ENCODE assay signal across 11 cellular contexts in the genomic region with DNA sequence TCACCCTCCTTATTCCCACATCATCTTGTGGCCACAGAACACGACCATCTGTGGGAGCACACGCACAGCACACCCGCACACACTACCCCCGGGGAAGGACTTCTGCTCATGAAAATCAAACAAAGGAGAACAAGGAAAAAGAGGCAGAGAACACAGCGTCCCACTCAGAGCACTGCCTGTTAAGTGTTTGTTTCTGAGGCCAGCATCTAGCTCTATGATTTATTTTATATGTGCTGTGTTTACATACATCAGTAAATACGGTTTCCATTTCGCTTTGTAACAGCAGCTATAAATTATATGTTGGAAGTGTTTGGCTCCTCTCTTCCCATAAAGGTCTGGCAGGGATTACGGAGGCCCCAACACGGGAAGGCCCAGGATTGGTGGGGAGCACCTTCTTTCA.
"Had no signal": no experiment of that assay in that cellular context is flagged by ENCODE, and none has a peak within 500 bp of the region (broad histone marks: within the 10 kb centered on the region; RNA-seq: fewer than 3 reads in every experiment).

No MANE protein-coding gene starts in this region.

- H3K27me3 ChIP-seq: dorsolateral prefrontal cortex, gastroesophageal sphincter, heart right ventricle had no signal

- H2AFZ ChIP-seq: parathyroid adenoma had no signal

- H3K79me2 ChIP-seq: parathyroid adenoma had no signal

- H3K36me3 ChIP-seq: heart right ventricle had no signal

- H3K4me3 ChIP-seq: dorsolateral prefrontal cortex, gastroesophageal sphincter, heart right ventricle had no signal

- DNase-seq: activated CD4-positive, alpha-beta T cell treated with anti-CD3 and anti-CD28 coated beads for 4 hours; activated CD8-positive, alpha-beta memory T cell treated with anti-CD3 and anti-CD28 coated beads, Interleukin-2, amount 50 U/mL, for 48 hours; activated gamma-delta T cell treated with Interleukin-2 at 50 U/mL for 16 hours; amniotic stem cell; dorsolateral prefrontal cortex; erythroblast; heart right ventricle; stimulated activated CD4-positive, alpha-beta T cell treated with anti-CD3 and anti-CD28 coated beads, Interleukin-1b, Interleukin-23, amount 100 ng/mL, for 48 hours; stimulated activated naive CD8-positive, alpha-beta T cell treated with anti-CD3 and anti-CD28 coated beads, Interleukin-15, amount 100 ng/mL, for 72 hours had no signal

- H3K9me3 ChIP-seq: gastroesophageal sphincter, heart right ventricle had no signal

- H3K4me1 ChIP-seq: gastroesophageal sphincter, heart right ventricle, parathyroid adenoma had no signal

- H3K27ac ChIP-seq: gastroesophageal sphincter, heart right ventricle, parathyroid adenoma had no signal
